In the genomic region with DNA sequence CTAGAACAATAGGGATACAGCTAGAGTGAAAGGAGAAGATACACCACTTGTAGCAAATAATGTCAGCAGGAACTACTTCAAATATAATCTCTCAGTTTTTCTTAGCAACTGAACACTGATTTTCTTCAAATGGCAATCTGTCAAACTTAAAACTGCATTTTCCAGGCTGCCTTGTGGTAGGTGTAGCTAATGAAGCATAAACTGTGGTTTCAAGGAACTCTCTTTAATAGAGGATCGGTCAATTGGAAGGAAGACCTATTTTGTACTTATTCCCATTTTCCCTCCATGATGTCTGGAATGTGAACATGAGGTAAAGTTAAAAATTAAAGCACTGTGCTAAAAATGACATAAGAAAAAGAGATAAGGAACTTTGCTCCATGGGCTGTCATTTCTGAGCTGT, we compare ENCODE assay signal across 22 cellular contexts.
"Had no signal": no experiment of that assay in that cellular context is flagged by ENCODE, and none has a peak within 500 bp of the region (broad histone marks: within the 10 kb centered on the region; RNA-seq: fewer than 3 reads in every experiment).

No MANE protein-coding gene starts in this region.

- H3K27ac Mint-ChIP-seq: immature natural killer cell; mesothelial cell of epicardium; naive B cell; natural killer cell treated with Interleukin-12 subunit alpha and Interleukin-12 subunit beta and Interleukin-15 and Interleukin-18, amount 100 ng/mL, for 72 hours; progenitor cell of endocrine pancreas; stimulated activated naive B cell treated with anti-CD40 and anti-IgM and Interleukin-4, amounts not matched to agents 10 μg/mL and 1 μg/mL and 100 μg/mL, for 72 hours; stimulated activated naive CD8-positive, alpha-beta T cell treated with anti-CD3 and anti-CD28 coated beads, Interleukin-15, Interleukin-2, amounts not matched to agents 100 ng/mL and 50 ng/mL, for 24 hours had no signal

- H3K36me3 ChIP-seq: left lung, neutrophil, sigmoid colon, thoracic aorta, tibial nerve, upper lobe of left lung had no signal

- DNase-seq: cortex of kidney; hypothalamus; immature natural killer cell; left cardiac atrium; left lung; mesenchymal stem cell; mucosa of descending colon; naive B cell; right cardiac atrium; sigmoid colon; stimulated activated CD4-positive, alpha-beta T cell treated with anti-CD3 and anti-CD28 coated beads, Interleukin-15, amount 100 ng/mL, for 24 hours; stimulated activated CD4-positive, alpha-beta T cell treated with anti-CD3 and anti-CD28 coated beads, Interleukin-2, amount 100 ng/mL, for 48 hours; stimulated activated naive B cell treated with anti-CD40 and anti-IgM and Interleukin-4, amounts not matched to agents 10 μg/mL and 1 μg/mL and 100 μg/mL, for 72 hours; upper lobe of left lung had no signal

- H3K9me3 Mint-ChIP-seq: neural crest cell had no signal

- H3K27me3 ChIP-seq: left lung, neutrophil, sigmoid colon, tibial nerve, upper lobe of left lung had no signal

- H3K4me1 Mint-ChIP-seq: immature natural killer cell; mesothelial cell of epicardium; naive B cell; neural crest cell; stimulated activated naive B cell treated with anti-CD40 and anti-IgM and Interleukin-4, amounts not matched to agents 10 μg/mL and 1 μg/mL and 100 μg/mL, for 72 hours had no signal

- H3K4me3 Mint-ChIP-seq: immature natural killer cell; mesothelial cell of epicardium; naive B cell; natural killer cell treated with Interleukin-12 subunit alpha and Interleukin-12 subunit beta and Interleukin-15 and Interleukin-18, amount 100 ng/mL, for 72 hours; neural crest cell; stimulated activated naive B cell treated with anti-CD40 and anti-IgM and Interleukin-4, amounts not matched to agents 10 μg/mL and 1 μg/mL and 100 μg/mL, for 72 hours; stimulated activated naive CD8-positive, alpha-beta T cell treated with anti-CD3 and anti-CD28 coated beads, Interleukin-15, Interleukin-2, amounts not matched to agents 100 ng/mL and 50 ng/mL, for 24 hours had no signal

- H3K4me3 ChIP-seq: left lung, mucosa of descending colon, sigmoid colon, thoracic aorta, tibial nerve, upper lobe of left lung had no signal

- ATAC-seq: left cardiac atrium; left lung; mucosa of descending colon; natural killer cell treated with Interleukin-12 subunit alpha and Interleukin-12 subunit beta and Interleukin-15 and Interleukin-18, amount 100 ng/mL, for 72 hours; right cardiac atrium; stimulated activated naive B cell treated with anti-CD40 and anti-IgM and Interleukin-4, amounts not matched to agents 10 μg/mL and 1 μg/mL and 100 μg/mL, for 72 hours had no signal

- H3K27me3 Mint-ChIP-seq: naive B cell; natural killer cell treated with Interleukin-12 subunit alpha and Interleukin-12 subunit beta and Interleukin-15 and Interleukin-18, amount 100 ng/mL, for 72 hours; progenitor cell of endocrine pancreas; stimulated activated naive B cell treated with anti-CD40 and anti-IgM and Interleukin-4, amounts not matched to agents 10 μg/mL and 1 μg/mL and 100 μg/mL, for 72 hours; stimulated activated naive CD8-positive, alpha-beta T cell treated with anti-CD3 and anti-CD28 coated beads, Interleukin-15, Interleukin-2, amounts not matched to agents 100 ng/mL and 50 ng/mL, for 24 hours had no signal

- H3K36me3 Mint-ChIP-seq: immature natural killer cell; mesothelial cell of epicardium; naive B cell; natural killer cell treated with Interleukin-12 subunit alpha and Interleukin-12 subunit beta and Interleukin-15 and Interleukin-18, amount 100 ng/mL, for 72 hours; stimulated activated naive B cell treated with anti-CD40 and anti-IgM and Interleukin-4, amounts not matched to agents 10 μg/mL and 1 μg/mL and 100 μg/mL, for 72 hours had no signal
